In genomic region chr15:47398115-47398514, GRCh38 we compare ENCODE assay signal across 18 cellular contexts.
DNase-seq lines count a peak whose midpoint lies in the region; FAIRE-seq and TF ChIP-seq lines count a peak whose summit lies in the region.
"Had no signal": no experiment of that assay in that cellular context is flagged by ENCODE, and none has a peak within 500 bp of the region (broad histone marks: within the 10 kb centered on the region; RNA-seq: fewer than 3 reads in every experiment).

No MANE protein-coding gene starts in this region.

- TF ChIP-seq CTCF in D721Med (IDR thresholded peaks at IDR 0.05; ENCODE audit: insufficient read depth, missing control alignments) (no peak), VCaP (conservative IDR thresholded peaks at IDR 0.05) (no peak), left ventricle myocardium inferior (IDR thresholded peaks at IDR 0.05; ENCODE audit: borderline replicate concordance) (no peak)

- H3K27me3 ChIP-seq in left ventricle myocardium inferior (ENCODE audit: low read depth), result peaks cover 10% of the 10 kb centered on the region
- H3K27me3 ChIP-seq: BLaER1 treated with 17β-estradiol and CSF1 and Interleukin-3, amounts not matched to agents 10 nM and 100 nM had no signal

- H3K36me3 ChIP-seq in left ventricle myocardium inferior, result no peaks in the 10 kb centered on the region
- H3K36me3 ChIP-seq: BLaER1 treated with 17β-estradiol and CSF1 and Interleukin-3, amounts not matched to agents 10 nM and 100 nM had no signal

- H3K4me1 ChIP-seq in left ventricle myocardium inferior, result peaks cover 29% of the 10 kb centered on the region

- intact Hi-C loops in left ventricle myocardium inferior (cut with micrococcal nuclease), result no loop called here

- no peaks in the 10 kb centered on the region for H3K9me3 ChIP-seq in left ventricle myocardium inferior (replicated peaks)
- H3K9me3 ChIP-seq: BLaER1 treated with 17β-estradiol and CSF1 and Interleukin-3, amounts not matched to agents 10 nM and 100 nM had no signal

- H3K4me3 ChIP-seq in left ventricle myocardium inferior, result no peak overlapping the region
- H3K4me3 ChIP-seq: BLaER1 treated with 17β-estradiol and CSF1 and Interleukin-3, amounts not matched to agents 10 nM and 100 nM; GM23338 had no signal

- peak; percentile 9 for DNase-seq in DMS 273 (lab: John Stamatoyannopoulos, UW; ENCODE audit: unreplicated experiment)
- DNase-seq in DMS 273 treated with DMSO at 0.1 percent for 48 hours (lab: John Stamatoyannopoulos, UW), result no peak
- no peak for DNase-seq in D721Med (ENCODE audit: insufficient read length, low spot score)
- no peak for DNase-seq in left ventricle myocardium inferior
- no peak for DNase-seq in AG08395 (ENCODE audit: low spot score)
- DNase-seq in epidermal melanocyte (ENCODE audit: insufficient read length, low spot score), result no peak
- DNase-seq in NCI-H524 treated with DMSO at 0.1 percent for 48 hours (lab: John Stamatoyannopoulos, UW), result no peak
- DNase-seq: CD4-positive, CD25-positive, alpha-beta regulatory T cell; DMS153; DMS79 treated with DMSO at 0.1 percent for 48 hours; EL; H7 had no signal

- H3K27ac ChIP-seq in VCaP, result peak overlapping the region; percentile 18; the same call in 1 of the 2 replicates
- peak overlapping the region; percentile 60 for H3K27ac ChIP-seq in left ventricle myocardium inferior (replicated peaks)
- H3K27ac ChIP-seq: 22Rv1; BLaER1 treated with 17β-estradiol and CSF1 and Interleukin-3, amounts not matched to agents 10 nM and 100 nM had no signal

- peak; percentile 68 for FAIRE-seq in D721Med (lab: Jason Lieb, UNC)
- FAIRE-seq: G401.6, GM12891 had no signal
